ENCODE assay signal across 8 cellular contexts in genomic region chrX:80285131-80285773, GRCh38.
DNase-seq lines count a peak whose midpoint lies in the region; ATAC-seq and TF ChIP-seq lines count a peak whose summit lies in the region.

No MANE protein-coding gene starts in this region.

- intact Hi-C loops in left ventricle myocardium inferior (cut with micrococcal nuclease) (no loop called here), left ventricle myocardium superior (cut with micrococcal nuclease) (no loop called here)

- peak; percentile 41 for TF ChIP-seq CTCF in left ventricle myocardium inferior (IDR thresholded peaks at IDR 0.05; ENCODE audit: borderline replicate concordance)
- TF ChIP-seq CTCF in epithelial cell of proximal tubule (conservative IDR thresholded peaks at IDR 0.05; ENCODE audit: low read depth, low read length) = peak; percentile 66

- peaks cover 9% of the 10 kb centered on the region for H3K9me3 ChIP-seq in left ventricle myocardium inferior (replicated peaks)

- ATAC-seq in left ventricle myocardium superior = no peak
- no peak for ATAC-seq in HG02642 (IDR thresholded peaks at IDR 0.05; ENCODE audit: poor library complexity, unreplicated experiment)
- no peak for ATAC-seq in GM18870 (IDR thresholded peaks at IDR 0.05; ENCODE audit: unreplicated experiment)
- no peak for ATAC-seq in GM19463 (IDR thresholded peaks at IDR 0.05; ENCODE audit: unreplicated experiment)

- H3K4me3 ChIP-seq in left ventricle myocardium inferior (no peak overlapping the region), epithelial cell of proximal tubule (ENCODE audit: low read depth, low read length) (no peak overlapping the region)

- H3K27me3 ChIP-seq in left ventricle myocardium inferior (ENCODE audit: low read depth) = no peaks in the 10 kb centered on the region

- no peaks in the 10 kb centered on the region for H3K4me1 ChIP-seq in left ventricle myocardium inferior

- H3K36me3 ChIP-seq in left ventricle myocardium inferior = no peaks in the 10 kb centered on the region

- H3K27ac ChIP-seq in left ventricle myocardium inferior (replicated peaks) = no peak overlapping the region

- DNase-seq in left ventricle myocardium inferior (no peak), left ventricle myocardium superior (no peak), M059J (ENCODE audit: low read depth) (peak; percentile 5), epithelial cell of proximal tubule (ENCODE audit: low read depth) (peak; percentile 22), dedifferentiated amniotic fluid mesenchymal stem cell (ENCODE audit: extremely low spot score) (no peak)

Comparison
In these comparisons a context has a peak if more than half of its experiments do, and no peak if none do; other contexts are left out.
1. DNase-seq: peak in M059J (single experiment) and epithelial cell of proximal tubule (single experiment); none in left ventricle myocardium inferior (single experiment), left ventricle myocardium superior (single experiment) and dedifferentiated amniotic fluid mesenchymal stem cell (single experiment).